ENCODE assay signal across 8 cellular contexts in the genomic region with DNA sequence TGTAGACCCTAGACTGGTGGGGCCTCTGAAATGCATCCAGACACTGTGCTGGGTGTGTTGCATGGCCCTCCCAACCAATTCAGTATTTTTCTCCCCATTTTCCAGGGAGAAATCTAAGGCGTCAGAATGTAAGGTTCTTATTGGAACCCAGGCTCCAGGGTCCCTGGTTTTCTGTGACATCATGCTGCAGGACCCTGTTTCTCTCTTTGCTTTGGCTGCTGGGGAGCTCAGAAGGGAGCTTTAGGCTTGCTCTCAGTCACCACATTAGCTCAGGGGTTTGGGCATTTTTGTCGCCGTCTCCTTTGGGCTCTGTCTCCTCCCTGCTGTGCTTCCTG. TPM values are rescaled to one million over a fixed set of nuclear protein-coding genes. Genes with fewer than 3 reads are reported as not detected.
DNase-seq lines count a peak whose midpoint lies in the region; TF ChIP-seq lines count a peak whose summit lies in the region.

No MANE protein-coding gene starts in this region.

- peak overlapping the region; percentile 88 to 97 for H3K18ac ChIP-seq in mesenchymal stem cell (ENCODE audit: low read depth in 1 of 2, low read length in 2 of 2)

- TF ChIP-seq CTCF in A673 (conservative IDR thresholded peaks at IDR 0.05; ENCODE audit: low read depth, low read length), result no peak
- no peak for TF ChIP-seq CTCF in HFFc6 (IDR thresholded peaks at IDR 0.05)

- peak overlapping the region; percentile 36 for H2BK15ac ChIP-seq in mesenchymal stem cell (ENCODE audit: low read depth, poor library complexity, severe bottlenecking)

- peaks cover 71% of the 10 kb centered on the region for H3K4me1 ChIP-seq in A673 (ENCODE audit: insufficient read depth, low read length, poor library complexity, severe bottlenecking)
- peaks cover 46% of the 10 kb centered on the region for H3K4me1 ChIP-seq in mesenchymal stem cell (ENCODE audit: control insufficient read depth, insufficient read depth, low read depth, low read length)

- H3K36me3 Mint-ChIP-seq in HFFc6 (ENCODE audit: low read depth), result no peaks in the 10 kb centered on the region; the same call in 1 of the 2 replicates
- H3K36me3 Mint-ChIP-seq in activated naive CD8-positive, alpha-beta T cell treated with anti-CD3 and anti-CD28 coated beads for 36 hours, result no peaks in the 10 kb centered on the region

- H3K79me1 ChIP-seq in mesenchymal stem cell (replicated peaks; ENCODE audit: low read length, poor library complexity, severe bottlenecking), result no peaks in the 10 kb centered on the region

- peak overlapping the region; percentile 84 for H3K4me3 Mint-ChIP-seq in HFFc6
- H3K4me3 Mint-ChIP-seq in activated naive CD8-positive, alpha-beta T cell treated with anti-CD3 and anti-CD28 coated beads for 36 hours, result peak overlapping the region; percentile 61

- no peak overlapping the region for H2AFZ ChIP-seq in mesenchymal stem cell (ENCODE audit: low read depth, low read length)

- WGBS in mesenchymal stem cell, result 23% methylated on average over 3 of the region's 3 CpGs

- H3K27ac Mint-ChIP-seq in HFFc6, result peak overlapping the region; percentile 100
- H3K27ac Mint-ChIP-seq in activated naive CD8-positive, alpha-beta T cell treated with anti-CD3 and anti-CD28 coated beads for 36 hours, result peak overlapping the region; percentile 85

- H3K36me3 ChIP-seq in A673 (ENCODE audit: insufficient read depth, low read length, poor library complexity, severe bottlenecking) (peaks cover 56% of the 10 kb centered on the region), mesenchymal stem cell (ENCODE audit: control insufficient read depth in 1 of 2, insufficient read depth in 2 of 2, low read depth in 1 of 2, low read length in 2 of 2) (no peaks in the 10 kb centered on the region)

- H3K27me3 ChIP-seq in A673 (replicated peaks; ENCODE audit: insufficient read depth, low read depth, low read length, poor library complexity) (no peaks in the 10 kb centered on the region), mesenchymal stem cell (ENCODE audit: control insufficient read depth in 1 of 2, insufficient read depth in 1 of 2, low read length in 2 of 2) (no peaks in the 10 kb centered on the region)

- POLR2A ChIA-PET in A673 (lab: Charles Lee; ENCODE audit: low non-redundant PET), result interaction anchor here (0.7 kb wide), 1 partner anchor 83 kb away, joined by 3 read pairs; no protein-coding TSS in a partner anchor

- H4K8ac ChIP-seq in mesenchymal stem cell (ENCODE audit: low read length), result peak overlapping the region; percentile 75

- peak overlapping the region; percentile 92 for H3K27ac ChIP-seq in A673 (ENCODE audit: low read depth, low read length, poor library complexity, severe bottlenecking)
- peak overlapping the region; percentile 71 for H3K27ac ChIP-seq in mesenchymal stem cell (ENCODE audit: low read length, poor library complexity, severe bottlenecking)

- H2AK5ac ChIP-seq in mesenchymal stem cell (ENCODE audit: low read length, severe bottlenecking), result peak overlapping the region; percentile 70

- CTCF ChIA-PET in A673 (lab: Charles Lee), result interaction anchor here (0.9 to 1.4 kb wide), 2 partner anchors 57 to 324 kb away, joined by 3 read pairs; no protein-coding TSS in a partner anchor

- no TSS peak for BruUV-seq in A673 (replicated peaks; lab: Mats Ljungman, UMichigan)

- H3K4me3 ChIP-seq in A673 (ENCODE audit: low read depth, low read length, poor library complexity, severe bottlenecking), result peak overlapping the region; percentile 77
- peak overlapping the region in 1 of 2 experiments; percentile 25 for H3K4me3 ChIP-seq in mesenchymal stem cell (ENCODE audit: insufficient read depth in 1 of 2, low read depth in 1 of 2, low read length in 2 of 2)

- peak overlapping the region; percentile 36 for H2BK5ac ChIP-seq in mesenchymal stem cell (ENCODE audit: low read depth, low read length, poor library complexity, severe bottlenecking)

- H3K23ac ChIP-seq in mesenchymal stem cell (ENCODE audit: low read length in 2 of 2), result no peak overlapping the region

- H4K91ac ChIP-seq in mesenchymal stem cell (ENCODE audit: low read length), result peak overlapping the region; percentile 62

- H3K9me3 Mint-ChIP-seq in HFFc6, result peaks cover 5% of the 10 kb centered on the region; the same call in 1 of the 2 replicates
- H3K9me3 Mint-ChIP-seq in activated naive CD8-positive, alpha-beta T cell treated with anti-CD3 and anti-CD28 coated beads for 36 hours, result no peaks in the 10 kb centered on the region

- no peak overlapping the region for H3K4me2 ChIP-seq in mesenchymal stem cell (ENCODE audit: low read length, poor library complexity, severe bottlenecking)

- peak overlapping the region in 1 of 2 experiments; percentile 39 for H3K14ac ChIP-seq in mesenchymal stem cell (ENCODE audit: low read length in 2 of 2)

- peak overlapping the region; percentile 86 for H3K9ac ChIP-seq in mesenchymal stem cell (ENCODE audit: low read length)

- H3K27me3 Mint-ChIP-seq in HFFc6 (ENCODE audit: insufficient read depth), result no peaks in the 10 kb centered on the region; the same call in 1 of the 2 replicates
- no peaks in the 10 kb centered on the region for H3K27me3 Mint-ChIP-seq in activated naive CD8-positive, alpha-beta T cell treated with anti-CD3 and anti-CD28 coated beads for 36 hours

- no peaks in the 10 kb centered on the region for H3K9me3 ChIP-seq in A673 (ENCODE audit: low read depth, low read length, poor library complexity, severe bottlenecking)
- H3K9me3 ChIP-seq in mesenchymal stem cell (ENCODE audit: control insufficient read depth, low read length), result no peaks in the 10 kb centered on the region

- H3K4ac ChIP-seq in mesenchymal stem cell (ENCODE audit: low read depth in 1 of 2, low read length in 2 of 2), result peak overlapping the region; percentile 90

- intact Hi-C loops in A673 (cut with micrococcal nuclease; ENCODE audit: unreplicated experiment), result loop anchor here (1.0 to 5.0 kb wide), 7 partner anchors 55 to 340 kb away; no protein-coding TSS in a partner anchor

- peaks cover 64% of the 10 kb centered on the region for H3K4me1 Mint-ChIP-seq in HFFc6 (ENCODE audit: low read depth)
- H3K4me1 Mint-ChIP-seq in activated naive CD8-positive, alpha-beta T cell treated with anti-CD3 and anti-CD28 coated beads for 36 hours, result peaks cover 37% of the 10 kb centered on the region

- DNase-seq in A673 (ENCODE audit: low spot score) (no peak), HFFc6 (no peak), mesenchymal stem cell (no peak), NCI-H526 treated with DMSO at 0.1 percent for 48 hours (lab: John Stamatoyannopoulos, UW) (no peak), NCI-H1105 (lab: John Stamatoyannopoulos, UW) (no peak), foreskin melanocyte (no peak)
- no peak for DNase-seq in activated naive CD8-positive, alpha-beta T cell treated with anti-CD3 and anti-CD28 coated beads for 36 hours
- no peak for DNase-seq in stimulated activated CD8-positive, alpha-beta memory T cell treated with anti-CD3 and anti-CD28 coated beads, Interleukin-4, amount 100 ng/mL, for 48 hours

- peak overlapping the region; percentile 96 to 97 for H2BK12ac ChIP-seq in mesenchymal stem cell (ENCODE audit: low read length in 2 of 2)

- peak overlapping the region; percentile 94 for H2BK120ac ChIP-seq in mesenchymal stem cell (ENCODE audit: low read depth, low read length)

RNA-seq across cellular contexts. Expression of a gene that starts 2.9 kb away (rescaled TPM):
- total RNA-seq in A673 (2021), result 174 and 192 TPM in 2 replicates
- 10 to 100 TPM; 55.5 to 93.3 (median 79.9) TPM for total RNA-seq in HFFc6 (2021; fragmentation: NEBNext Ultra II Directional; extraction: Animal tissue kit (Norgen Biotek cat#: 25700))
- total RNA-seq in activated naive CD8-positive, alpha-beta T cell treated with anti-CD3 and anti-CD28 coated beads for 36 hours, result not detected
- polyA plus RNA-seq in mesenchymal stem cell (2013, experiment 1 of 2), result 2.5 TPM
- polyA plus RNA-seq in mesenchymal stem cell (2013, experiment 2 of 2), result 4.8 TPM

Comparison
In these comparisons a context has a peak if more than half of its experiments do, and no peak if none do; other contexts are left out.
1. RNA of a gene that starts 2.9 kb away (total RNA-seq): 174 to 192 TPM in A673 and 55.5 to 93.3 TPM in HFFc6; not detected in activated naive CD8-positive, alpha-beta T cell treated with anti-CD3 and anti-CD28 coated beads for 36 hours; every median in the first group is over 10 times any median in the second.